ENCODE assay signal across 19 cellular contexts in the genomic region with DNA sequence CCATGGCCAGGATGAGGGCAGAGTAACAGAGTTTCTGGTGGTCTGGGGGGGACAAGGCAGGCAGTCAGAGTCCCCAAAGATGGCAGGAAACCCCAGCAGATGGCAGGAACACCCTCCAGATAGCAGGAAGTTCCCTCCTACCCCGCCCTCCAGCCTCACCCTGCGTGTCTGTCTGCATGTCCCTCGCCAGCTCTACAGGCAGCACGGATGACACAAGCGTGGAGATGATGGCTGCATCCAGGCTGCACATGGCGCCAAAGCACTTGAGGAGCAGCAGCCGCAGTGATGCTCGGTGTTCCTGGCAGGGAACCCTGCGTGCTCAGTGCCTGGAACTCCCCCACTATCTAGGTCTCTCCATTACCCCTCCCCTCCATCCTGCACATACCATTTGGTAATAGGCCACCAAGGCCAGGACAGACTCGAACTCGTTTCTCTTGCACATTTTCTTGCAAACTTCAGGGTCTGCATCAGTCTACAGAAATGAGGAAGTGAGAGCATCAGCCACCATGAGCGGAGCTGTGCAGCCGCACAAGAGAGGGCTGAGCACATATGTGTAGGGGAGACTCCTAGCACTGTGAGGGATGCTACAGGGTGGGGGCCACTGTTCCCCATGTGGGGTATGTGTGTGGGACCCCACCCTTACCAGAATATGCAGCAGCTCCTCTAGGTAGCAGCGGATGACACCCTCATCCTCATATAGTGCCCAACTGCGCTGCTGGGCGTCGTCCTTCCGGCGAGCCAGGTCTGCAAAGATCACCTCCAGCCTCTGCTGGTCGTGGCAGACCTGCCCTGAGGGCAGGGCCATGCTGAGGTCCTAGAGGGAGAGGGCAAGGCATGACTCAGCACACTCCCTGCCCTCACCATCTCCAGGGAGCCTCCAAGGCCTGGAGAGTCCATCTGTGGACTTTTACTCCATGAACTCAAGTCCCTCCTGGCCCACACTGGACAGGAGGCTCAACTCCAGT. TPM values are rescaled to one million over a fixed set of nuclear protein-coding genes. Genes with fewer than 3 reads are reported as not detected.
DNase-seq lines count a peak whose midpoint lies in the region; ATAC-seq, FAIRE-seq and TF ChIP-seq lines count a peak whose summit lies in the region.
"Had no signal": no experiment of that assay in that cellular context is flagged by ENCODE, and none has a peak within 500 bp of the region (broad histone marks: within the 10 kb centered on the region; RNA-seq: fewer than 3 reads in every experiment).

No MANE protein-coding gene starts in this region.

- no peaks in the 10 kb centered on the region for H3K27me3 Mint-ChIP-seq in activated B cell treated with CpG ODN at 0.5 μM for 24 hours

- H2BK5ac ChIP-seq in IMR-90 (ENCODE audit: low read depth, low read length, poor library complexity, severe bottlenecking), result no peak overlapping the region

- no peak overlapping the region for H3K4ac ChIP-seq in IMR-90 (ENCODE audit: low read depth, low read length)

- no peak overlapping the region for H3K9ac ChIP-seq in IMR-90 (ENCODE audit: low read depth, low read length)

- CTCF ChIA-PET in A549 (lab: Yijun Ruan, JAX) (interaction anchor here (1.2 to 1.3 kb wide), 2 partner anchors 15 to 16 kb away, joined by 4 read pairs; no protein-coding TSS in a partner anchor), IMR-90 (lab: Yijun Ruan, JAX) (no interaction called here), activated B cell treated with CpG ODN at 0.5 μM for 24 hours (lab: Charles Lee) (no interaction called here)

- H3K36me3 ChIP-seq in IMR-90 (ENCODE audit: control insufficient read depth, insufficient read depth, low read length), result peaks cover 64% of the 10 kb centered on the region

- POLR2A ChIA-PET in A549 (lab: Yijun Ruan, JAX) (no interaction called here), IMR-90 (lab: Charles Lee; ENCODE audit: unreplicated experiment) (no interaction called here), activated B cell treated with CpG ODN at 0.5 μM for 24 hours (lab: Charles Lee) (no interaction called here)

- no peak for TF ChIP-seq EP300 in A549 (IDR thresholded peaks at IDR 0.05)

- no peak for DNase-seq in A549 (ENCODE audit: low read depth in 1 of 2, low spot score in 1 of 2)
- DNase-seq in IMR-90, result no peak
- DNase-seq in activated B cell treated with CpG ODN at 0.5 μM for 24 hours, result no peak
- DNase-seq in activated CD4-positive, alpha-beta T cell treated with anti-CD3 and anti-CD28 coated beads, Interleukin-2, amount 50 U/mL, for 48 hours, result no peak
- DNase-seq: body of pancreas, dermis blood vessel endothelial cell, immature natural killer cell, mesenchymal stem cell, NCI-H748 treated with DMSO at 0.1 percent for 48 hours, retina, T-helper 2 cell had no signal

- H3K4me1 Mint-ChIP-seq in activated B cell treated with CpG ODN at 0.5 μM for 24 hours, result peaks cover 37% of the 10 kb centered on the region

- in situ Hi-C loops in IMR-90 (cut with MboI; ENCODE audit: low sequenced_read_pairs), result no loop called here

- H4K5ac ChIP-seq in IMR-90 (ENCODE audit: low read depth, low read length), result no peak overlapping the region

- peaks cover 34% of the 10 kb centered on the region for H3K36me3 Mint-ChIP-seq in activated B cell treated with CpG ODN at 0.5 μM for 24 hours (ENCODE audit: low read depth)

- BruUV-seq in IMR-90 (replicated peaks; lab: Mats Ljungman, UMichigan), result no TSS peak

- H3K4me3 ChIP-seq in A549, result no peak overlapping the region
- no peak overlapping the region for H3K4me3 ChIP-seq in IMR-90 (ENCODE audit: insufficient read depth, low read depth, low read length)
- H3K4me3 ChIP-seq: body of pancreas had no signal

- H3K56ac ChIP-seq in IMR-90 (ENCODE audit: extremely low read depth, insufficient read depth, low read length), result no peak overlapping the region

- no peak overlapping the region for H2AFZ ChIP-seq in IMR-90 (replicated peaks; ENCODE audit: low read length, poor library complexity)

- H3K9me3 Mint-ChIP-seq in activated B cell treated with CpG ODN at 0.5 μM for 24 hours, result no peaks in the 10 kb centered on the region
- H3K9me3 Mint-ChIP-seq: activated naive CD4-positive, alpha-beta T cell treated with anti-CD3 and anti-CD28 coated beads, Interleukin-2, amount 50 U/mL, for 72 hours; immature natural killer cell; neural crest cell had no signal

- no peaks in the 10 kb centered on the region for H3K9me3 ChIP-seq in A549
- no peaks in the 10 kb centered on the region for H3K9me3 ChIP-seq in IMR-90 (ENCODE audit: control insufficient read depth, insufficient read depth, low read length)
- H3K9me3 ChIP-seq: body of pancreas had no signal

- peaks cover 14 to 60% of the 10 kb centered on the region in 2 experiments; a peak in 3 of 4 replicates for H3K79me1 ChIP-seq in IMR-90 (ENCODE audit: low read depth in 1 of 2, low read length in 2 of 2)

- H4K91ac ChIP-seq in IMR-90 (ENCODE audit: insufficient read depth, low read depth, low read length), result no peak overlapping the region

- peaks cover 51% of the 10 kb centered on the region for H3K9me1 ChIP-seq in IMR-90 (ENCODE audit: insufficient read depth, low read length)

- no peak overlapping the region for H3K18ac ChIP-seq in IMR-90 (ENCODE audit: low read depth, low read length)

- H3K14ac ChIP-seq in IMR-90 (replicated peaks; ENCODE audit: low read depth, low read length), result no peak overlapping the region

- H4K8ac ChIP-seq in IMR-90 (ENCODE audit: low read depth in 2 of 2, low read length in 2 of 2), result no peak overlapping the region

- H3K4me1 ChIP-seq in A549 (peaks cover 24% of the 10 kb centered on the region), IMR-90 (ENCODE audit: control insufficient read depth, insufficient read depth, low read length) (peaks cover 31% of the 10 kb centered on the region)

- 93% methylated on average over 15 of the region's 20 CpGs for WGBS in A549 (ENCODE audit: missing lambda C conversion rate)
- WGBS in IMR-90 (ENCODE audit: extremely low coverage in 2 of 2, insufficient read length in 1 of 2), 2 experiments, result 94% methylated on average over 3 of the region's 20 CpGs; no CpG with 5 or more reads in 1 of the 2 experiments

- H3K27ac Mint-ChIP-seq in activated B cell treated with CpG ODN at 0.5 μM for 24 hours, result peak overlapping the region; percentile 51

- no peak overlapping the region for H3K23ac ChIP-seq in IMR-90 (ENCODE audit: low read depth, low read length)

- peaks cover 19% of the 10 kb centered on the region for H4K20me1 ChIP-seq in IMR-90 (ENCODE audit: insufficient read depth, low read length)

- H2BK20ac ChIP-seq in IMR-90 (ENCODE audit: low read depth, low read length), result no peak overlapping the region

- H2BK120ac ChIP-seq in IMR-90 (ENCODE audit: low read depth, low read length), result no peak overlapping the region; the same call in 1 of the 2 replicates

- dilution Hi-C loops in IMR-90 (cut with HindIII; ENCODE audit: low sequenced_read_pairs, unreplicated experiment), result no loop called here

- H2AK5ac ChIP-seq in IMR-90 (ENCODE audit: low read depth, low read length), result no peak overlapping the region

- H3K27ac ChIP-seq in A549 (peak overlapping the region; percentile 42 to 59; a peak in 4 of 6 replicates), IMR-90 (ENCODE audit: insufficient read depth, low read length) (peak overlapping the region; percentile 13; the same call in 1 of the 2 replicates)
- H3K27ac ChIP-seq: body of pancreas had no signal

- intact Hi-C loops in IMR-90 (cut with micrococcal nuclease), result loop anchor here (2.0 kb wide), 1 partner anchor 15 kb away; no protein-coding TSS in a partner anchor
- intact Hi-C loops in activated B cell treated with CpG ODN at 0.5 μM for 24 hours (cut with micrococcal nuclease), result loop anchor here (10.0 kb wide), 1 partner anchor 405 kb away; no protein-coding TSS in a partner anchor

- H3K4me3 Mint-ChIP-seq in activated B cell treated with CpG ODN at 0.5 μM for 24 hours, result no peak overlapping the region
- H3K4me3 Mint-ChIP-seq: immature natural killer cell had no signal

- no peak for TF ChIP-seq POLR2A in A549 (IDR thresholded peaks at IDR 0.05; ENCODE audit: low read length)
- TF ChIP-seq POLR2A in IMR-90 (IDR thresholded peaks at IDR 0.05; ENCODE audit: low read depth, low read length), result no peak

- peak; percentile 31 to 35; a peak in 1 of 6 replicates for ATAC-seq in A549
- ATAC-seq in IMR-90 (ENCODE audit: low read depth), result no peak
- peak; percentile 97 for ATAC-seq in activated B cell treated with CpG ODN at 0.5 μM for 24 hours (ENCODE audit: low read depth)
- no peak for ATAC-seq in HG03025 (IDR thresholded peaks at IDR 0.05; ENCODE audit: low FRiP score, unreplicated experiment)
- ATAC-seq in GM21390 (IDR thresholded peaks at IDR 0.05; ENCODE audit: unreplicated experiment), result no peak
- ATAC-seq: activated CD4-positive, CD25-positive, alpha-beta regulatory T cell treated with anti-CD3 and anti-CD28 coated beads, Interleukin-2, amount 50 U/mL, for 24 hours; activated naive CD4-positive, alpha-beta T cell treated with anti-CD3 and anti-CD28 coated beads, Interleukin-2, amount 50 U/mL, for 72 hours; body of pancreas had no signal

- peak overlapping the region; percentile 21; the same call in 1 of the 3 replicates for H3K4me2 ChIP-seq in A549
- H3K4me2 ChIP-seq in IMR-90 (ENCODE audit: low read depth, low read length), result no peak overlapping the region

- TF ChIP-seq CTCF in A549 (IDR thresholded peaks at IDR 0.05) (no peak), IMR-90 (conservative IDR thresholded peaks at IDR 0.05; ENCODE audit: low read depth, low read length) (no peak), activated B cell treated with CpG ODN at 0.5 μM for 24 hours (IDR thresholded peaks at IDR 0.05) (no peak)

- TF ChIP-seq RAD21 in A549 (conservative IDR thresholded peaks at IDR 0.05 in 1 of 2, IDR thresholded peaks at IDR 0.05 in 1 of 2), result no peak
- no peak for TF ChIP-seq RAD21 in IMR-90 (IDR thresholded peaks at IDR 0.05; ENCODE audit: low read length)

- FAIRE-seq in A549 (lab: Jason Lieb, UNC), result no peak
- FAIRE-seq: RCC 7860 had no signal

- H2AK9ac ChIP-seq in IMR-90 (replicated peaks; ENCODE audit: low read depth, low read length, poor library complexity), result no peak overlapping the region

- H3K27me3 ChIP-seq in IMR-90 (ENCODE audit: control insufficient read depth, insufficient read depth, low read length), result no peaks in the 10 kb centered on the region
- H3K27me3 ChIP-seq: body of pancreas had no signal

- no peak overlapping the region for H2BK15ac ChIP-seq in IMR-90 (ENCODE audit: low read depth, low read length)

RNA-seq across cellular contexts. Expression of gene NCKIPSD, which starts 6.0 kb away (rescaled TPM):
- 10.2 and 13.6 TPM in 2 replicates for polyA plus RNA-seq in A549 (2011; rRNA removed)
- 17.0 and 24.0 TPM in 2 replicates for polyA plus RNA-seq in A549 (2012; cell fraction: cytosol; rRNA removed)
- polyA plus RNA-seq in A549 (2012; cell fraction: nucleus; rRNA removed), result 35.9 and 48.2 TPM in 2 replicates
- 10.8 to 13.2 TPM (median 10.9 TPM) in 3 replicates for polyA plus RNA-seq in A549 (2017; fragmentation: RNase III; extraction: RNeasy Plus Mini Kit Qiagen cat#74134 plus additional on column Dnase treatment)
- polyA minus RNA-seq in A549 (2011; rRNA and poly(A)+ RNA removed), result 24.5 and 28.5 TPM in 2 replicates
- 21.0 and 21.9 TPM in 2 replicates for total RNA-seq in IMR-90 (2012; rRNA removed)
- polyA plus RNA-seq in IMR-90 (2012; rRNA removed), result 38.3 and 42.3 TPM in 2 replicates
- polyA plus RNA-seq in IMR-90 (2012; cell fraction: cytosol; rRNA removed), result 15.5 and 40.7 TPM in 2 replicates
- polyA plus RNA-seq in IMR-90 (2012; cell fraction: nucleus; rRNA removed; ENCODE audit: low replicate concordance), result 71.9 and 123 TPM in 2 replicates
- total RNA-seq in activated B cell treated with CpG ODN at 0.5 μM for 24 hours, result 9.2 and 9.7 TPM in 2 replicates

RNA-seq across cellular contexts. Expression of gene CELSR3, which starts 17.0 kb away (rescaled TPM):
- 2.2 and 3.2 TPM in 2 replicates for polyA plus RNA-seq in A549 (2011; rRNA removed)
- 2.2 and 3.3 TPM in 2 replicates for polyA plus RNA-seq in A549 (2012; cell fraction: cytosol; rRNA removed)
- 13.7 and 15.3 TPM in 2 replicates for polyA plus RNA-seq in A549 (2012; cell fraction: nucleus; rRNA removed)
- polyA plus RNA-seq in A549 (2017; fragmentation: RNase III; extraction: RNeasy Plus Mini Kit Qiagen cat#74134 plus additional on column Dnase treatment), result 4.6 to 5.2 TPM (median 4.8 TPM) in 3 replicates
- polyA minus RNA-seq in A549 (2011; rRNA and poly(A)+ RNA removed), result 7.1 and 7.4 TPM in 2 replicates
- total RNA-seq in IMR-90 (2012; rRNA removed), result 0.18 and 0.28 TPM in 2 replicates
- polyA plus RNA-seq in IMR-90 (2012; rRNA removed), result 0.59 and 0.63 TPM in 2 replicates
- 0.21 and 0.46 TPM in 2 replicates for polyA plus RNA-seq in IMR-90 (2012; cell fraction: cytosol; rRNA removed)
- 2.5 and 3.7 TPM in 2 replicates for polyA plus RNA-seq in IMR-90 (2012; cell fraction: nucleus; rRNA removed; ENCODE audit: low replicate concordance)
- 1.5 and 2.3 TPM in 2 replicates for total RNA-seq in activated B cell treated with CpG ODN at 0.5 μM for 24 hours

RNA-seq across cellular contexts. Expression of gene IP6K2, which starts 37.3 kb away (rescaled TPM):
- polyA plus RNA-seq in A549 (2011; rRNA removed) (78.4 and 81.3 TPM in 2 replicates), A549 (2017; fragmentation: RNase III; extraction: RNeasy Plus Mini Kit Qiagen cat#74134 plus additional on column Dnase treatment) (55.6 to 67.1 TPM (median 61.9 TPM) in 3 replicates), IMR-90 (2012; rRNA removed) (155 and 169 TPM in 2 replicates)
- polyA plus RNA-seq in A549 (2012; cell fraction: cytosol; rRNA removed), result 83.9 and 87.9 TPM in 2 replicates
- 238 and 242 TPM in 2 replicates for polyA plus RNA-seq in A549 (2012; cell fraction: nucleus; rRNA removed)
- 45.6 and 54.1 TPM in 2 replicates for polyA minus RNA-seq in A549 (2011; rRNA and poly(A)+ RNA removed)
- total RNA-seq in IMR-90 (2012; rRNA removed) (73.7 and 76.9 TPM in 2 replicates), activated B cell treated with CpG ODN at 0.5 μM for 24 hours (83.2 and 94.1 TPM in 2 replicates)
- polyA plus RNA-seq in IMR-90 (2012; cell fraction: cytosol; rRNA removed), result 86.6 and 128 TPM in 2 replicates
- 518 and 581 TPM in 2 replicates for polyA plus RNA-seq in IMR-90 (2012; cell fraction: nucleus; rRNA removed; ENCODE audit: low replicate concordance)

RNA-seq across cellular contexts. Expression of gene SLC26A6, which starts 44.4 kb away (rescaled TPM):
- 12.5 and 12.7 TPM in 2 replicates for polyA plus RNA-seq in A549 (2011; rRNA removed)
- polyA plus RNA-seq in A549 (2012; cell fraction: cytosol; rRNA removed), result 17.4 and 20.3 TPM in 2 replicates
- 135 and 159 TPM in 2 replicates for polyA plus RNA-seq in A549 (2012; cell fraction: nucleus; rRNA removed)
- polyA plus RNA-seq in A549 (2017; fragmentation: RNase III; extraction: RNeasy Plus Mini Kit Qiagen cat#74134 plus additional on column Dnase treatment), result 20.0 to 25.5 TPM (median 23.2 TPM) in 3 replicates
- 21.9 and 24.3 TPM in 2 replicates for polyA minus RNA-seq in A549 (2011; rRNA and poly(A)+ RNA removed)
- total RNA-seq in IMR-90 (2012; rRNA removed), result 11.7 and 11.8 TPM in 2 replicates
- 31.4 and 34.3 TPM in 2 replicates for polyA plus RNA-seq in IMR-90 (2012; rRNA removed)
- 12.8 and 16.9 TPM in 2 replicates for polyA plus RNA-seq in IMR-90 (2012; cell fraction: cytosol; rRNA removed)
- polyA plus RNA-seq in IMR-90 (2012; cell fraction: nucleus; rRNA removed; ENCODE audit: low replicate concordance), result 352 and 485 TPM in 2 replicates
- 12.4 and 21.5 TPM in 2 replicates for total RNA-seq in activated B cell treated with CpG ODN at 0.5 μM for 24 hours

RNA-seq across cellular contexts. Expression of gene TMEM89, which starts 58.1 kb away (rescaled TPM):
- polyA plus RNA-seq in A549 (2011; rRNA removed), result not detected in 2 replicates
- 0.12 and 0.19 TPM in 2 replicates for polyA plus RNA-seq in A549 (2012; cell fraction: cytosol; rRNA removed)
- polyA plus RNA-seq in A549 (2012; cell fraction: nucleus; rRNA removed), result 1.0 and 2.2 TPM in 2 replicates
- 0.21 TPM in 1 of 3 replicates, not detected in the others for polyA plus RNA-seq in A549 (2017; fragmentation: RNase III; extraction: RNeasy Plus Mini Kit Qiagen cat#74134 plus additional on column Dnase treatment)
- polyA minus RNA-seq in A549 (2011; rRNA and poly(A)+ RNA removed), result not detected in 2 replicates
- not detected in 2 replicates for total RNA-seq in IMR-90 (2012; rRNA removed)
- polyA plus RNA-seq in IMR-90 (2012; rRNA removed), result 0.15 TPM in 1 of 2 replicates, not detected in the other
- not detected in 2 replicates for polyA plus RNA-seq in IMR-90 (2012; cell fraction: cytosol; rRNA removed)
- polyA plus RNA-seq in IMR-90 (2012; cell fraction: nucleus; rRNA removed; ENCODE audit: low replicate concordance), result 0.63 and 1.1 TPM in 2 replicates
- total RNA-seq in activated B cell treated with CpG ODN at 0.5 μM for 24 hours, result not detected in 2 replicates
- total RNA-seq: body of pancreas, dermis blood vessel endothelial cell, subcutaneous adipose tissue had no signal
- polyA plus RNA-seq: esophagus, immature natural killer cell had no signal

Comparison
In these comparisons a context has a peak if more than half of its experiments do, and no peak if none do; other contexts are left out.
1. ATAC-seq: peak in A549 (2 of 2) and activated B cell treated with CpG ODN at 0.5 μM for 24 hours (single experiment); none in IMR-90 (single experiment), HG03025 (single experiment) and GM21390 (single experiment).